In the genomic region with DNA sequence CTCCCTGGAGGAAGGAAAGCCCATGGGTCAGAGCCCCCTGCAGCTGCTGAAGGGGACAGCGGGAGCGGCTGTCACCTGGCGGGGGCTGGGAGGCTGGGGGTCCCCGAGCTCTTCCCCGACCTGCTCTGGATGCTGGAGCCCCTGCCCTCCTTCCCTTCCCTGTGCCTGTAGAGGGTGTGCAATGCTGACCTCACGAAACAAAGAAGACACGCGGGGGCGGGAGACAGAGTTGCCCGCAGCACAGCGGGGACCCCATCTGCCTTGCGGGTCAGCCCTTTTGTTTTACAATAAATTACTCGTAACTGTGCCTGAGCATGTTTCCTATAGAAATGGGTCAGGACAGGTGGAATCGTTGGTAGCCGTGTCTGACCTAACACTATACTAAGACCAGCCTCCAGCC, we compare ENCODE assay signal across 22 cellular contexts. TPM values are rescaled to one million over a fixed set of nuclear protein-coding genes. Genes with fewer than 3 reads are reported as not detected.
DNase-seq lines count a peak whose midpoint lies in the region; ATAC-seq and TF ChIP-seq lines count a peak whose summit lies in the region.
"Had no signal": no experiment of that assay in that cellular context is flagged by ENCODE, and none has a peak within 500 bp of the region (broad histone marks: within the 10 kb centered on the region; RNA-seq: fewer than 3 reads in every experiment).

No MANE protein-coding gene starts in this region.

- H3K27me3 ChIP-seq in GM23338 (ENCODE audit: insufficient read depth): peaks cover 9% of the 10 kb centered on the region
- H3K27me3 ChIP-seq: Peyer's patch had no signal

- POLR2A ChIA-PET in HEK293 (lab: Yijun Ruan, JAX): interaction anchor here (1.0 kb wide), 1 partner anchor 16 kb away, joined by 3 read pairs; no protein-coding TSS in a partner anchor

- no peaks in the 10 kb centered on the region for H4K20me1 ChIP-seq in GM23338 (replicated peaks; ENCODE audit: insufficient read depth)

- H3K27ac Mint-ChIP-seq in GM23338 (no peak overlapping the region), neural crest cell (ENCODE audit: unreplicated experiment) (peak overlapping the region; percentile 35)
- H3K27ac Mint-ChIP-seq in activated T-helper 17 cell treated with anti-CD3 and anti-CD28 coated beads, Interleukin-2, amount 50 U/mL, for 72 hours: peak overlapping the region; percentile 68

- H3K4me3 ChIP-seq in GM23338 (no peak overlapping the region), HEK293 (ENCODE audit: low read depth, low read length) (no peak overlapping the region)
- H3K4me3 ChIP-seq: BLaER1 treated with 17β-estradiol and CSF1 and Interleukin-3, amounts not matched to agents 10 nM and 100 nM; GM12878 had no signal

- H3K4me1 Mint-ChIP-seq in GM23338 (peaks cover 13% of the 10 kb centered on the region), neural crest cell (peaks cover 6% of the 10 kb centered on the region)
- H3K4me1 Mint-ChIP-seq in activated T-helper 17 cell treated with anti-CD3 and anti-CD28 coated beads, Interleukin-2, amount 50 U/mL, for 72 hours: peaks cover 4% of the 10 kb centered on the region

- H2AFZ ChIP-seq in GM23338: no peak overlapping the region

- CTCF ChIA-PET in HEK293 (lab: Yijun Ruan, JAX): interaction anchor here (0.6 to 1.3 kb wide), 3 partner anchors 24 to 90 kb away, joined by 3 to 5 read pairs (median 4); no protein-coding TSS in a partner anchor

- H3K36me3 ChIP-seq in GM23338 (ENCODE audit: insufficient read depth) (no peaks in the 10 kb centered on the region), HEK293 (ENCODE audit: control insufficient read depth in 2 of 2, insufficient read depth in 1 of 2, low read length in 2 of 2) (no peaks in the 10 kb centered on the region)
- H3K36me3 ChIP-seq: BLaER1 treated with 17β-estradiol and CSF1 and Interleukin-3, amounts not matched to agents 10 nM and 100 nM; Peyer's patch had no signal

- no peaks in the 10 kb centered on the region for H3K9me3 ChIP-seq in HEK293 (ENCODE audit: control insufficient read depth, insufficient read depth, low read depth, low read length)
- H3K9me3 ChIP-seq: BLaER1 treated with 17β-estradiol and CSF1 and Interleukin-3, amounts not matched to agents 10 nM and 100 nM; Peyer's patch had no signal

- ATAC-seq in GM23338 (peak; percentile 22), HG03354 (IDR thresholded peaks at IDR 0.05; ENCODE audit: poor library complexity, severe bottlenecking, unreplicated experiment) (no peak)
- no peak for ATAC-seq in activated T-helper 17 cell treated with anti-CD3 and anti-CD28 coated beads, Interleukin-2, amount 50 U/mL, for 72 hours (replicated peaks)
- ATAC-seq: GM12878, HCT116, SK-N-SH treated with all-trans-retinoic acid at 6 μM for 48 hours had no signal

- no peak for TF ChIP-seq CTCF in GM23338 (conservative IDR thresholded peaks at IDR 0.05; ENCODE audit: low read depth in 2 of 2)
- no peak for TF ChIP-seq CTCF in HEK293 (tag by site-specific recombination; IDR thresholded peaks at IDR 0.05)
- no peak for TF ChIP-seq CTCF in neural crest cell (conservative IDR thresholded peaks at IDR 0.05)

- no peaks in the 10 kb centered on the region for H3F3A ChIP-seq in GM23338 (replicated peaks; ENCODE audit: low read depth)

- H3K4me1 ChIP-seq in GM23338 (ENCODE audit: insufficient read depth) (no peaks in the 10 kb centered on the region), HEK293 (ENCODE audit: control insufficient read depth, insufficient read depth, low read length) (peaks cover 17% of the 10 kb centered on the region)

- H3K27me3 Mint-ChIP-seq in GM23338 (ENCODE audit: insufficient read depth, low read depth, poor library complexity): peaks cover 18% of the 10 kb centered on the region
- H3K27me3 Mint-ChIP-seq in activated T-helper 17 cell treated with anti-CD3 and anti-CD28 coated beads, Interleukin-2, amount 50 U/mL, for 72 hours: no peaks in the 10 kb centered on the region
- peaks cover 33% of the 10 kb centered on the region for H3K27me3 Mint-ChIP-seq in neural crest cell (ENCODE audit: low read depth)
- H3K27me3 Mint-ChIP-seq: CD4-positive, alpha-beta memory T cell had no signal

- H3K79me2 ChIP-seq in GM23338 (replicated peaks; ENCODE audit: insufficient read depth): no peaks in the 10 kb centered on the region

- H3K36me3 Mint-ChIP-seq in GM23338 (ENCODE audit: low read depth): no peaks in the 10 kb centered on the region; the same call in 2 of the 3 replicates
- H3K36me3 Mint-ChIP-seq in activated T-helper 17 cell treated with anti-CD3 and anti-CD28 coated beads, Interleukin-2, amount 50 U/mL, for 72 hours (ENCODE audit: low read depth): peaks cover 38% of the 10 kb centered on the region
- no peaks in the 10 kb centered on the region for H3K36me3 Mint-ChIP-seq in neural crest cell (ENCODE audit: low read depth)
- H3K36me3 Mint-ChIP-seq: CD4-positive, alpha-beta memory T cell had no signal

- no peaks in the 10 kb centered on the region for H3K9me2 ChIP-seq in GM23338 (ENCODE audit: insufficient read depth)

- H3K4me2 ChIP-seq in GM23338: no peak overlapping the region

- H3K9me3 Mint-ChIP-seq in GM23338 (no peaks in the 10 kb centered on the region), neural crest cell (no peaks in the 10 kb centered on the region)
- no peaks in the 10 kb centered on the region for H3K9me3 Mint-ChIP-seq in activated T-helper 17 cell treated with anti-CD3 and anti-CD28 coated beads, Interleukin-2, amount 50 U/mL, for 72 hours
- H3K9me3 Mint-ChIP-seq: CD4-positive, alpha-beta memory T cell had no signal

- DNase-seq in GM23338 (ENCODE audit: low spot score): no peak
- DNase-seq in neural crest cell (ENCODE audit: low read depth, low spot score): no peak
- DNase-seq in AG08395 (ENCODE audit: low spot score): no peak
- no peak for DNase-seq in foreskin melanocyte
- DNase-seq: CD4-positive, alpha-beta memory T cell; DND-41; KBM-7; MM.1S; NCI-H1092; NCI-H1694; NCI-H2081; NCI-H2171; NCI-H524 treated with DMSO at 0.1 percent for 48 hours; Peyer's patch had no signal

- H3K27ac ChIP-seq in GM23338 (ENCODE audit: low read depth) (no peak overlapping the region), HEK293 (ENCODE audit: extremely low read depth, low read depth, low read length) (no peak overlapping the region)
- H3K27ac ChIP-seq: BLaER1 treated with 17β-estradiol and CSF1 and Interleukin-3, amounts not matched to agents 10 nM and 100 nM had no signal

- no peak overlapping the region for H3K4me3 Mint-ChIP-seq in GM23338
- peak overlapping the region; percentile 20 for H3K4me3 Mint-ChIP-seq in activated T-helper 17 cell treated with anti-CD3 and anti-CD28 coated beads, Interleukin-2, amount 50 U/mL, for 72 hours
- H3K4me3 Mint-ChIP-seq in neural crest cell: no peak overlapping the region
- H3K4me3 Mint-ChIP-seq: CD4-positive, alpha-beta memory T cell had no signal

TF ChIP-seq in GM23338, 12 proteins besides CTCF, POLR2A, EP300 and RAD21 (continues in another document):
- TF ChIP-seq STAT1 (IDR thresholded peaks at IDR 0.05; ENCODE audit: unreplicated experiment) (no peak), NANOG (IDR thresholded peaks at IDR 0.05; ENCODE audit: borderline replicate concordance) (no peak), ZNF331 (CRISPR knock-in tag; IDR thresholded peaks at IDR 0.05; ENCODE audit: low read depth) (no peak), EZH2phosphoT487 (IDR thresholded peaks at IDR 0.05; ENCODE audit: unreplicated experiment) (no peak), ZNF114 (CRISPR knock-in tag; IDR thresholded peaks at IDR 0.05) (no peak)

TF ChIP-seq in HEK293, 187 proteins besides CTCF, POLR2A, EP300 and RAD21:
- TF ChIP-seq ELK4 (IDR thresholded peaks at IDR 0.05; ENCODE audit: borderline replicate concordance, low read depth, low read length) (no peak), ZBTB8A (tag by site-specific recombination; IDR thresholded peaks at IDR 0.05) (0 out of 2 replicates have a peak, but pooled peaks have one; percentile 22)

RNA-seq across cellular contexts. Expression of gene SECTM1, which starts 6.3 kb away (rescaled TPM):
- total RNA-seq in GM23338 (2014; rRNA removed; shearing (Covaris generic)): 0.16 and 1.3 TPM in 2 replicates
- 0.21 TPM in 1 of 2 replicates, not detected in the other for polyA plus RNA-seq in GM23338 (2016; fragmentation: Nextera tagmentation; extraction: Ambion mirVana)
- 10 to 100 TPM; 16.4 to 22.3 TPM for total RNA-seq in activated T-helper 17 cell treated with anti-CD3 and anti-CD28 coated beads, Interleukin-2, amount 50 U/mL, for 72 hours
- not detected in 2 replicates for total RNA-seq in neural crest cell
- total RNA-seq: GM12878, OCI-LY7 had no signal

RNA-seq across cellular contexts. Expression of gene CD7, which starts 9.9 kb away (rescaled TPM):
- total RNA-seq in GM23338 (2014; rRNA removed; shearing (Covaris generic)): 0.42 and 0.58 TPM in 2 replicates
- polyA plus RNA-seq in GM23338 (2016; fragmentation: Nextera tagmentation; extraction: Ambion mirVana): 0.44 TPM in 1 of 2 replicates, not detected in the other
- 100 to 1,000 TPM; 193 to 378 TPM for total RNA-seq in activated T-helper 17 cell treated with anti-CD3 and anti-CD28 coated beads, Interleukin-2, amount 50 U/mL, for 72 hours
- total RNA-seq in neural crest cell: not detected in 2 replicates
- total RNA-seq: OCI-LY7 had no signal
- polyA plus RNA-seq: GM12878 had no signal

RNA-seq across cellular contexts. Expression of gene TEX19, which starts 31.8 kb away (rescaled TPM):
- 0.66 and 1.1 TPM in 2 replicates for total RNA-seq in GM23338 (2014; rRNA removed; shearing (Covaris generic))
- 0.10 and 0.23 TPM in 2 replicates for polyA plus RNA-seq in GM23338 (2016; fragmentation: Nextera tagmentation; extraction: Ambion mirVana)
- under 1 TPM in 1 of 2 donors, not detected in 1; 0.28 TPM for total RNA-seq in activated T-helper 17 cell treated with anti-CD3 and anti-CD28 coated beads, Interleukin-2, amount 50 U/mL, for 72 hours
- 0.20 and 0.23 TPM in 2 replicates for total RNA-seq in neural crest cell
- total RNA-seq: CD4-positive, alpha-beta memory T cell; Peyer's patch had no signal
- polyA plus RNA-seq: CD4-positive, alpha-beta memory T cell had no signal

RNA-seq across cellular contexts. Expression of gene UTS2R, which starts 44.3 kb away (rescaled TPM):
- total RNA-seq in GM23338 (2014; rRNA removed; shearing (Covaris generic)): 0.49 and 0.82 TPM in 2 replicates
- not detected in 2 replicates for polyA plus RNA-seq in GM23338 (2016; fragmentation: Nextera tagmentation; extraction: Ambion mirVana)
- total RNA-seq in activated T-helper 17 cell treated with anti-CD3 and anti-CD28 coated beads, Interleukin-2, amount 50 U/mL, for 72 hours: under 1 TPM in 1 of 2 donors, not detected in 1; 0.45 TPM
- not detected in 2 replicates for total RNA-seq in neural crest cell
- total RNA-seq: CD4-positive, alpha-beta memory T cell; Peyer's patch had no signal
- polyA plus RNA-seq: CD4-positive, alpha-beta memory T cell had no signal

RNA-seq across cellular contexts. Expression of gene CSNK1D, which starts 53.8 kb away (rescaled TPM):
- total RNA-seq in GM23338 (2014; rRNA removed; shearing (Covaris generic)): 48.4 and 66.4 TPM in 2 replicates
- 43.5 and 55.3 TPM in 2 replicates for polyA plus RNA-seq in GM23338 (2016; fragmentation: Nextera tagmentation; extraction: Ambion mirVana)
- total RNA-seq in activated T-helper 17 cell treated with anti-CD3 and anti-CD28 coated beads, Interleukin-2, amount 50 U/mL, for 72 hours: 100 to 1,000 TPM; 140 to 142 TPM
- 163 and 165 TPM in 2 replicates for total RNA-seq in neural crest cell

Comparison
In these comparisons a context has a peak if more than half of its experiments do, and no peak if none do; other contexts are left out.
1. RNA of gene CD7, which starts 9.9 kb away (total RNA-seq): 193 to 378 TPM in activated T-helper 17 cell treated with anti-CD3 and anti-CD28 coated beads, Interleukin-2, amount 50 U/mL, for 72 hours; 0.42 to 0.58 TPM in GM23338 and not detected in neural crest cell; every median in the first group is over 100 times any median in the second.